ENCODE assay signal across 15 cellular contexts in genomic region chr4:80011636-80012236, GRCh38.
A peak's percentile ranks its signal among the peaks of the same experiment; 100 is the strongest.
DNase-seq lines count a peak whose midpoint lies in the region; ATAC-seq and TF ChIP-seq lines count a peak whose summit lies in the region.
"Had no signal": no experiment of that assay in that cellular context is flagged by ENCODE, and none has a peak within 500 bp of the region (broad histone marks: within the 10 kb centered on the region; RNA-seq: fewer than 3 reads in every experiment).

No MANE protein-coding gene starts in this region.

- intact Hi-C loops in esophagus muscularis mucosa (cut with DNase I), result no loop called here
- intact Hi-C loops in sigmoid colon (cut with DNase I), result no loop called here
- intact Hi-C loops in posterior vena cava (cut with DNase I), result no loop called here

- no peaks in the 10 kb centered on the region for H3K9me3 ChIP-seq in SJSA1 (replicated peaks)
- H3K9me3 ChIP-seq in esophagus muscularis mucosa, result no peaks in the 10 kb centered on the region
- no peaks in the 10 kb centered on the region for H3K9me3 ChIP-seq in sigmoid colon

- POLR2A ChIA-PET in BJ (lab: Charles Lee), result no interaction called here
- POLR2A ChIA-PET in GM10248 (lab: Yijun Ruan, JAX), result no interaction called here

- TF ChIP-seq CTCF in BJ (IDR thresholded peaks at IDR 0.05; ENCODE audit: insufficient read depth, low read depth, low read length) (no peak), esophagus muscularis mucosa (IDR thresholded peaks at IDR 0.05) (no peak), sigmoid colon (IDR thresholded peaks at IDR 0.05) (no peak), GM10248 (IDR thresholded peaks at IDR 0.05; ENCODE audit: control extremely low read depth, extremely low read depth, low read depth, missing control alignments) (no peak)

- H3K27ac ChIP-seq in SJSA1, result peak overlapping the region; percentile 9
- H3K27ac ChIP-seq in esophagus muscularis mucosa (replicated peaks in 1 of 4), result peak overlapping the region; percentile 38 to 51 (median 49)
- H3K27ac ChIP-seq in sigmoid colon, result peak overlapping the region; percentile 29 to 57 (median 46)

- ATAC-seq in GM18873 (IDR thresholded peaks at IDR 0.05; ENCODE audit: low FRiP score, unreplicated experiment), result no peak
- ATAC-seq: GM12878 had no signal

- H3K4me3 ChIP-seq in BJ (ENCODE audit: low read depth, low read length) (no peak overlapping the region), SJSA1 (no peak overlapping the region), esophagus muscularis mucosa (no peak overlapping the region), sigmoid colon (no peak overlapping the region)
- H3K4me3 ChIP-seq: GM12878, skin epidermis had no signal

- DNase-seq in BJ (ENCODE audit: low read depth) (peak; percentile 82), SJSA1 (ENCODE audit: low read depth in 1 of 2, low spot score in 2 of 2) (peak in 1 of 2 experiments; percentile 64), esophagus muscularis mucosa (ENCODE audit: extremely low spot score) (no peak), sigmoid colon (no peak), glomerular visceral epithelial cell (ENCODE audit: extremely low spot score) (no peak), posterior vena cava (ENCODE audit: low spot score) (no peak), GM10248 (ENCODE audit: extremely low spot score) (no peak)
- DNase-seq: activated naive CD4-positive, alpha-beta T cell treated with anti-CD3 and anti-CD28 coated beads, Interleukin-2, amount 50 U/mL, for 16 hours; COR-L47; effector CD4-positive, alpha-beta T cell; H7; NCI-H187 had no signal

- H3K4me1 ChIP-seq in SJSA1 (replicated peaks) (peaks cover 43% of the 10 kb centered on the region), esophagus muscularis mucosa (peaks cover 8 to 56% (median 40%) of the 10 kb centered on the region in 4 donors), sigmoid colon (peaks cover 0 to 45% (median 37%) of the 10 kb centered on the region in 4 donors)

- H3K27me3 ChIP-seq in BJ (ENCODE audit: control insufficient read depth, insufficient read depth, low read length), result no peaks in the 10 kb centered on the region
- H3K27me3 ChIP-seq in SJSA1 (replicated peaks), result no peaks in the 10 kb centered on the region
- no peaks in the 10 kb centered on the region for H3K27me3 ChIP-seq in esophagus muscularis mucosa
- no peaks in the 10 kb centered on the region for H3K27me3 ChIP-seq in sigmoid colon

- H3K36me3 ChIP-seq in BJ (ENCODE audit: control insufficient read depth, insufficient read depth, low read length), result 0 out of 2 replicates have a peak, but pooled peaks cover 1% of the 10 kb centered on the region
- peaks cover 25% of the 10 kb centered on the region for H3K36me3 ChIP-seq in SJSA1
- H3K36me3 ChIP-seq in esophagus muscularis mucosa, result peaks cover 12 to 70% (median 32%) of the 10 kb centered on the region in 4 donors
- H3K36me3 ChIP-seq in sigmoid colon, result peaks cover 0 to 39% (median 11%) of the 10 kb centered on the region in 4 donors

- WGBS in esophagus muscularis mucosa, result 58% methylated on average over 3 of the region's 3 CpGs
- WGBS in sigmoid colon, 2 donors, result 78 to 83% methylated on average over 3 of the region's 3 CpGs

- CTCF ChIA-PET in BJ (lab: Yijun Ruan, JAX) (interaction anchor here (0.6 kb wide), 1 partner anchor 86 kb away, joined by 3 read pairs; no protein-coding TSS in a partner anchor), GM10248 (lab: Yijun Ruan, JAX) (no interaction called here)

- TF ChIP-seq EP300 in esophagus muscularis mucosa (IDR thresholded peaks at IDR 0.05), result no peak
- TF ChIP-seq EP300 in sigmoid colon (IDR thresholded peaks at IDR 0.05), result no peak

- TF ChIP-seq POLR2A in esophagus muscularis mucosa (IDR thresholded peaks at IDR 0.05; ENCODE audit: low read depth) (no peak), sigmoid colon (IDR thresholded peaks at IDR 0.05) (no peak)
